ENCODE assay signal across 1 cellular context in the genomic region with DNA sequence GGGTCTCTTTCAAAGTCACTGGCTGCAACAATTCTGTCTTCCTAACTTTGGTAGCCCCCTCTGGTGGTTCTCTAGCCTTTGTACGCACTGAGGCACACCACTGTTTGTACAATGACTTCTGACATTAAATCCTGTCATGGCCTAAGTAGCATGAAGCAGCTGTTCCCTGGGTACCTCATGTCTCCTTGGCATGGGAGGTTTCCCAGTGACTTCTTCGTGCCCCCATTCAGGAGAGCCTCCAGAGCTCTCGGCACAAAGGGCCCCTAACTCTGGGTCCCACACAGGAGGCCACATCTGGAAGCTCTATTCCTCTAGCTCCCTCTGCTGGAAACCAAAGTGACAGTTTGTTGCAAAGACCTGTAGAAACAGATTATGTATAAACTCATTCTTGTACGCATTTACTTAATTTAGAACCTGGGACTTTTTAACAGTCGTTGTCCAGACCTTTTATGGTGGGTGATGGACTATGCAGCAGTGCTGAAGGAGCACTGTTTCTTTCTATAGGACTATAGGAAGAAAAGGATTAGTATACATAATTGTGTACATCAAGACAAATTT.
TF ChIP-seq lines count a peak whose summit lies in the region.

No MANE protein-coding gene starts in this region.

TF ChIP-seq in K562, 482 proteins besides CTCF, POLR2A, EP300 and RAD21 (continued from another document):
- TF ChIP-seq, protein P1, sequence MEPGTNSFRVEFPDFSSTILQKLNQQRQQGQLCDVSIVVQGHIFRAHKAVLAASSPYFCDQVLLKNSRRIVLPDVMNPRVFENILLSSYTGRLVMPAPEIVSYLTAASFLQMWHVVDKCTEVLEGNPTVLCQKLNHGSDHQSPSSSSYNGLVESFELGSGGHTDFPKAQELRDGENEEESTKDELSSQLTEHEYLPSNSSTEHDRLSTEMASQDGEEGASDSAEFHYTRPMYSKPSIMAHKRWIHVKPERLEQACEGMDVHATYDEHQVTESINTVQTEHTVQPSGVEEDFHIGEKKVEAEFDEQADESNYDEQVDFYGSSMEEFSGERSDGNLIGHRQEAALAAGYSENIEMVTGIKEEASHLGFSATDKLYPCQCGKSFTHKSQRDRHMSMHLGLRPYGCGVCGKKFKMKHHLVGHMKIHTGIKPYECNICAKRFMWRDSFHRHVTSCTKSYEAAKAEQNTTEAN (CRISPR knock-in tag; IDR thresholded peaks at IDR 0.05) = 0 out of 2 replicates have a peak, but pooled peaks have one; percentile 32
- no peak for TF ChIP-seq NFE2 (IDR thresholded peaks at IDR 0.05; ENCODE audit: low read depth)
- peak; percentile 64; the same call in 1 of the 2 replicates for TF ChIP-seq CTBP1 (IDR thresholded peaks at IDR 0.05; ENCODE audit: borderline replicate concordance)
- TF ChIP-seq E2F8 (IDR thresholded peaks at IDR 0.05; ENCODE audit: low read depth, partially characterized antibody) = peak; percentile 67
